28 cellular contexts compared by ENCODE assay signal in genomic region chr13:76741624-76742023, GRCh38.
"Had no signal": no experiment of that assay in that cellular context is flagged by ENCODE, and none has a peak within 500 bp of the region (broad histone marks: within the 10 kb centered on the region; RNA-seq: fewer than 3 reads in every experiment).

No MANE protein-coding gene starts in this region.

- H3K27me3 ChIP-seq: adrenal gland, body of pancreas, cardiac muscle cell, colonic mucosa, gastroesophageal sphincter, heart right ventricle had no signal

- H3K4me3 ChIP-seq: adrenal gland, body of pancreas, cardiac muscle cell, colonic mucosa, gastroesophageal sphincter, heart right ventricle had no signal

- H3K36me3 ChIP-seq: adrenal gland, cardiac muscle cell, colonic mucosa, gastroesophageal sphincter, heart right ventricle had no signal

- DNase-seq: activated CD4-positive, alpha-beta memory T cell treated with anti-CD3 and anti-CD28 coated beads for 36 hours; activated CD4-positive, alpha-beta T cell treated with anti-CD3 and anti-CD28 coated beads for 36 hours; activated CD4-positive, alpha-beta T cell treated with anti-CD3 and anti-CD28 coated beads, Interleukin-2, amount 10 ng/mL, durations not matched to agents 24 days and 14 days; activated CD4-positive, CD25-positive, alpha-beta regulatory T cell; activated CD4-positive, CD25-positive, alpha-beta regulatory T cell treated with anti-CD3 and anti-CD28 coated beads, Interleukin-2, amount 50 U/mL, for 72 hours; activated CD8-positive, alpha-beta memory T cell treated with anti-CD3 and anti-CD28 coated beads, Interleukin-2, amount 10 ng/mL, durations not matched to agents 7 days and 5 days; activated CD8-positive, alpha-beta memory T cell treated with anti-CD3 and anti-CD28 coated beads, Interleukin-2, amount 50 U/mL, for 4 hours; activated CD8-positive, alpha-beta T cell treated with anti-CD3 and anti-CD28 coated beads, Interleukin-2, amount 10 ng/mL, durations not matched to agents 7 days and 5 days; activated effector memory CD4-positive, alpha-beta T cell treated with anti-CD3 and anti-CD28 coated beads, Interleukin-2, amount 50 U/mL, for 16 hours; activated naive CD4-positive, alpha-beta T cell treated with anti-CD3 and anti-CD28 coated beads for 36 hours; activated naive CD8-positive, alpha-beta T cell treated with anti-CD3 and anti-CD28 coated beads for 36 hours; activated naive CD8-positive, alpha-beta T cell treated with anti-CD3 and anti-CD28 coated beads, Interleukin-2, amount 50 U/mL, for 24 hours; activated T-cell treated with anti-CD3 and anti-CD28 coated beads, Interleukin-2, amount 50 U/mL, for 1 hour; activated T-cell treated with anti-CD3 and anti-CD28 coated beads, Interleukin-2, amount 50 U/mL, for 48 hours; adrenal gland; amygdala; aorta; body of pancreas; central memory CD4-positive, alpha-beta T cell; cerebellar nuclear complex; colonic mucosa; effector CD8-positive, alpha-beta T cell; heart right ventricle; T-helper 2 cell had no signal

- FAIRE-seq: endometrium had no signal

- ATAC-seq: activated CD4-positive, alpha-beta T cell treated with anti-CD3 and anti-CD28 coated beads for 36 hours; activated CD8-positive, alpha-beta memory T cell treated with anti-CD3 and anti-CD28 coated beads, Interleukin-2, amount 10 ng/mL, durations not matched to agents 7 days and 5 days; activated CD8-positive, alpha-beta T cell treated with anti-CD3 and anti-CD28 coated beads, Interleukin-2, amount 10 ng/mL, durations not matched to agents 7 days and 5 days; activated naive CD8-positive, alpha-beta T cell treated with anti-CD3 and anti-CD28 coated beads, Interleukin-2, amount 50 U/mL, for 24 hours; body of pancreas; esophagus mucosa; gastroesophageal sphincter; heart right ventricle had no signal
